8 cellular contexts compared by ENCODE assay signal in the genomic region with DNA sequence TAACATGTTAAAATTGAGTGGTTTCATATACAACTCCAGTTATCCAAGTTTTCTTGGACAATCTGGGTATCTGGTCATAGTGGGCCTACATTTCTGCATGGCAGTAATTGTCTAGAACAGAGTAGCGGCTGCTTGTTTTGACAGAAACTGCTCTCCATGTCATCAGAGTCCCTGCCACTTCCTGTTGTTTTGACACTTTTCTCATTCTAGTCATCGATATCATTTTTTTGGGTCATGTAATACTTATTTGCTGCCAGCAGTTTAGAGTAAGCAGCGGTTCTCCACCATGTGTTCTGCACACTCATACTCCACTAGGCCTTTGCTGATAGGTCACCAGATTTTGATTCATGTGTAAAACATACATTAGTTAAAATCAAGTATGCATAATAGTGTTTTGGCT.
DNase-seq lines count a peak whose midpoint lies in the region; ATAC-seq and TF ChIP-seq lines count a peak whose summit lies in the region.

No MANE protein-coding gene starts in this region.

- H3K4me3 Mint-ChIP-seq in activated CD8-positive, alpha-beta memory T cell treated with anti-CD3 and anti-CD28 coated beads, Interleukin-2, amount 10 ng/mL, durations not matched to agents 7 days and 5 days, result peak overlapping the region; percentile 40
- H3K4me3 Mint-ChIP-seq in neural crest cell, result no peak overlapping the region

- DNase-seq in activated CD8-positive, alpha-beta memory T cell treated with anti-CD3 and anti-CD28 coated beads, Interleukin-2, amount 10 ng/mL, durations not matched to agents 7 days and 5 days, result peak; percentile 72
- no peak for DNase-seq in activated CD8-positive, alpha-beta memory T cell treated with anti-CD3 and anti-CD28 coated beads for 24 hours
- peak; percentile 20 for DNase-seq in activated CD4-positive, alpha-beta T cell treated with anti-CD3 and anti-CD28 coated beads, Interleukin-2, amount 50 U/mL, for 1 hour
- DNase-seq in neural crest cell (ENCODE audit: low read depth, low spot score) (no peak), left colon (no peak), HK-2 (ENCODE audit: unreplicated experiment) (no peak), NCI-H2029 treated with DMSO at 0.1 percent for 48 hours (lab: John Stamatoyannopoulos, UW) (no peak)

- H3K36me3 Mint-ChIP-seq in activated CD8-positive, alpha-beta memory T cell treated with anti-CD3 and anti-CD28 coated beads, Interleukin-2, amount 10 ng/mL, durations not matched to agents 7 days and 5 days, result peaks cover 20% of the 10 kb centered on the region
- no peaks in the 10 kb centered on the region for H3K36me3 Mint-ChIP-seq in neural crest cell (ENCODE audit: low read depth)

- no peaks in the 10 kb centered on the region for H3K27me3 Mint-ChIP-seq in activated CD8-positive, alpha-beta memory T cell treated with anti-CD3 and anti-CD28 coated beads, Interleukin-2, amount 10 ng/mL, durations not matched to agents 7 days and 5 days
- H3K27me3 Mint-ChIP-seq in neural crest cell (ENCODE audit: low read depth), result no peaks in the 10 kb centered on the region

- peak overlapping the region; percentile 97 for H3K27ac Mint-ChIP-seq in activated CD8-positive, alpha-beta memory T cell treated with anti-CD3 and anti-CD28 coated beads, Interleukin-2, amount 10 ng/mL, durations not matched to agents 7 days and 5 days
- H3K27ac Mint-ChIP-seq in neural crest cell (ENCODE audit: unreplicated experiment), result peak overlapping the region; percentile 59

- TF ChIP-seq CTCF in neural crest cell (conservative IDR thresholded peaks at IDR 0.05), result no peak

- peaks cover 77% of the 10 kb centered on the region for H3K4me1 Mint-ChIP-seq in activated CD8-positive, alpha-beta memory T cell treated with anti-CD3 and anti-CD28 coated beads, Interleukin-2, amount 10 ng/mL, durations not matched to agents 7 days and 5 days
- peaks cover 39% of the 10 kb centered on the region for H3K4me1 Mint-ChIP-seq in neural crest cell

- CTCF ChIA-PET in activated CD8-positive, alpha-beta memory T cell treated with anti-CD3 and anti-CD28 coated beads, Interleukin-2, amount 10 ng/mL, durations not matched to agents 7 days and 5 days (lab: Charles Lee), result interaction anchor here (0.7 to 1.2 kb wide), 3 partner anchors 10 to 76 kb away, joined by 3 read pairs; no protein-coding TSS in a partner anchor

- no peaks in the 10 kb centered on the region for H3K9me3 Mint-ChIP-seq in activated CD8-positive, alpha-beta memory T cell treated with anti-CD3 and anti-CD28 coated beads, Interleukin-2, amount 10 ng/mL, durations not matched to agents 7 days and 5 days (ENCODE audit: low read depth)
- no peaks in the 10 kb centered on the region for H3K9me3 Mint-ChIP-seq in neural crest cell

- intact Hi-C loops in left colon (cut with DNase I, micrococcal nuclease), result no loop called here

- peak; percentile 85 for ATAC-seq in activated CD8-positive, alpha-beta memory T cell treated with anti-CD3 and anti-CD28 coated beads, Interleukin-2, amount 10 ng/mL, durations not matched to agents 7 days and 5 days
- ATAC-seq in HG02973 (IDR thresholded peaks at IDR 0.05; ENCODE audit: unreplicated experiment) (peak; percentile 67), left colon (no peak)

Comparison
In these comparisons a context has a peak if more than half of its experiments do, and no peak if none do; other contexts are left out.
1. DNase-seq: peak in activated CD8-positive, alpha-beta memory T cell treated with anti-CD3 and anti-CD28 coated beads, Interleukin-2, amount 10 ng/mL, durations not matched to agents 7 days and 5 days (single experiment) and activated CD4-positive, alpha-beta T cell treated with anti-CD3 and anti-CD28 coated beads, Interleukin-2, amount 50 U/mL, for 1 hour (single experiment); none in activated CD8-positive, alpha-beta memory T cell treated with anti-CD3 and anti-CD28 coated beads for 24 hours (single experiment), neural crest cell (single experiment), left colon (0 of 2), HK-2 (single experiment) and NCI-H2029 treated with DMSO at 0.1 percent for 48 hours (single experiment).